ENCODE assay signal across 8 cellular contexts in the genomic region with DNA sequence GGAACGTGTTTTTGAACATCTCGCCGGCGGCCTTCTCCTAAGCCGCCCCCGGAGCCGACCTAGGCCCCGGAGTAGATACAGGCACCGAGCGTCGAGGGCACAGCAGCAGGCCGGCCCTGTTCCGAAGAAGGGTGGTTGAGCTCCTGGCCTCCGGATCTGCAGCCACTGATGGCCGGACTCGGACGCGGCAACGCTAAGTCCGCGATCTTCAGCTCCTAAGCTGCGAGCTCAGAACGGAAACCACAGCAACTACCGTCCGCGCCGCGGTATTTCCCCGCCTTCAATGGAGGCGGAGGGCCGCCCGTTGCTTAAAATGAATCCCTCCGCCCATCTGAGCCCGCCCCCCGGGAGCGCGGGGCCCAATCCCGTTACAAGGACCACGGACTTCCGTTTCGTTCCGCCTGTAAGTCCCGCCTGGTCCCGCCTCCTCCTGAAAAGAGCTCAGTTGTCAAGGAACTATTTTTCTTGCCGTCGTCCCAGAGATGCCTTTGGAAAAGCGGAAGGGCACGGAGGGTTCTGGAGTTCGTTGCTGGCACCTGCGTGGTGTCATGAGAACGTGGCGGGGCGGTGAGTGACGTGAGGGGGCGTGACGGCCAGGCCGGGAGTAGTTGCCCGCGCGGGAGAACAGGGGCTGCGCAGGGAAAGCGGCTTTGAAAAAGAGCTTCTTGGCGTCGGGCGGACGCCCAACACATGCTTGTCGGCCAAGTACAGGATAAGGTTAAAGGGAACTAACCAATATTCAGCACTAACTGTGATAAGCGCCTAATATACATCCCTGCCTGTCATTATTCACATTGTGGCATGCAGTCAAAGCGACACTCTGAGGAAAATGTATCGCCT. TPM values are rescaled to one million over a fixed set of nuclear protein-coding genes. Genes with fewer than 3 reads are reported as not detected.
DNase-seq lines count a peak whose midpoint lies in the region; ATAC-seq and TF ChIP-seq lines count a peak whose summit lies in the region.

A gene (minus strand): TSS at position 285 of the 840 bp plus-strand sequence. CDS start 266 bp downstream, at position 19.

- peaks cover 34% of the 10 kb centered on the region for H3K4me1 Mint-ChIP-seq in activated naive CD8-positive, alpha-beta T cell treated with anti-CD3 and anti-CD28 coated beads, Interleukin-2, amount 10 ng/mL, durations not matched to agents 7 days and 5 days
- peaks cover 28% of the 10 kb centered on the region for H3K4me1 Mint-ChIP-seq in glutamatergic neuron (ENCODE audit: low read depth, unreplicated experiment)

- H3K4me3 Mint-ChIP-seq in activated naive CD8-positive, alpha-beta T cell treated with anti-CD3 and anti-CD28 coated beads, Interleukin-2, amount 10 ng/mL, durations not matched to agents 7 days and 5 days, result peak within 1 kb of the TSS; percentile 98
- H3K4me3 Mint-ChIP-seq in glutamatergic neuron (ENCODE audit: unreplicated experiment), result peak within 1 kb of the TSS; percentile 94

- H3K9ac ChIP-seq in SU-DHL-6 (ENCODE audit: low read length), result peak within 1 kb of the TSS; percentile 94

- H3K36me3 ChIP-seq in SU-DHL-6 (ENCODE audit: low read length) (no peaks in the 10 kb centered on the region), osteoblast (ENCODE audit: insufficient read depth, low read length) (no peaks in the 10 kb centered on the region), thoracic aorta (no peaks in the 10 kb centered on the region)

- H4K20me1 ChIP-seq in SU-DHL-6 (ENCODE audit: low read depth, low read length) (peaks cover 16% of the 10 kb centered on the region; the same call in 1 of the 2 replicates), osteoblast (ENCODE audit: insufficient read depth, low read length) (peaks cover 31% of the 10 kb centered on the region)

- no peaks in the 10 kb centered on the region for H3K9me3 Mint-ChIP-seq in activated naive CD8-positive, alpha-beta T cell treated with anti-CD3 and anti-CD28 coated beads, Interleukin-2, amount 10 ng/mL, durations not matched to agents 7 days and 5 days
- H3K9me3 Mint-ChIP-seq in glutamatergic neuron (ENCODE audit: unreplicated experiment), result peaks cover 2% of the 10 kb centered on the region

- H3K9me3 ChIP-seq in SU-DHL-6 (ENCODE audit: insufficient read depth, low read length) (no peaks in the 10 kb centered on the region), osteoblast (ENCODE audit: low read depth, low read length) (no peaks in the 10 kb centered on the region), thoracic aorta (no peaks in the 10 kb centered on the region)

- ATAC-seq in HG02678 (IDR thresholded peaks at IDR 0.05; ENCODE audit: unreplicated experiment) (peak; percentile 87), thoracic aorta (ENCODE audit: insufficient number of reproducible peaks, low FRiP score, low read depth) (peak; percentile 99)
- ATAC-seq in activated naive CD8-positive, alpha-beta T cell treated with anti-CD3 and anti-CD28 coated beads, Interleukin-2, amount 10 ng/mL, durations not matched to agents 7 days and 5 days (ENCODE audit: low read depth), result peak; percentile 93

- H3K79me2 ChIP-seq in SU-DHL-6 (ENCODE audit: insufficient read depth, low read length), result peaks cover 45% of the 10 kb centered on the region
- H3K79me2 ChIP-seq in osteoblast (ENCODE audit: insufficient read depth, low read length), result peaks cover 45% of the 10 kb centered on the region

- POLR2A ChIA-PET in activated naive CD8-positive, alpha-beta T cell treated with anti-CD3 and anti-CD28 coated beads, Interleukin-2, amount 10 ng/mL, durations not matched to agents 7 days and 5 days (lab: Charles Lee), result interaction anchor here (0.6 to 1.9 kb wide), 16 partner anchors 8 to 499 kb away, joined by 3 to 8 read pairs (median 4); a partner anchor contains a TSS

- peak within 1 kb of the TSS; percentile 90 for H3K27ac Mint-ChIP-seq in activated naive CD8-positive, alpha-beta T cell treated with anti-CD3 and anti-CD28 coated beads, Interleukin-2, amount 10 ng/mL, durations not matched to agents 7 days and 5 days
- peak within 1 kb of the TSS; percentile 72 for H3K27ac Mint-ChIP-seq in glutamatergic neuron (ENCODE audit: unreplicated experiment)

- peaks cover 5% of the 10 kb centered on the region for H3K36me3 Mint-ChIP-seq in activated naive CD8-positive, alpha-beta T cell treated with anti-CD3 and anti-CD28 coated beads, Interleukin-2, amount 10 ng/mL, durations not matched to agents 7 days and 5 days
- H3K36me3 Mint-ChIP-seq in glutamatergic neuron (ENCODE audit: unreplicated experiment), result no peaks in the 10 kb centered on the region

- H3K27me3 ChIP-seq in SU-DHL-6 (ENCODE audit: low read length) (no peaks in the 10 kb centered on the region), osteoblast (ENCODE audit: insufficient read depth, low read length) (no peaks in the 10 kb centered on the region), thoracic aorta (replicated peaks; ENCODE audit: insufficient read depth) (no peaks in the 10 kb centered on the region)

- peak within 1 kb of the TSS; percentile 89 for H3K4me2 ChIP-seq in SU-DHL-6 (ENCODE audit: low read depth, low read length, poor library complexity, severe bottlenecking)
- peak within 1 kb of the TSS; percentile 97 for H3K4me2 ChIP-seq in osteoblast (ENCODE audit: insufficient read depth, low read length)

- DNase-seq in NCI-H128 (lab: John Stamatoyannopoulos, UW; ENCODE audit: unreplicated experiment), result peak; percentile 91
- peak; percentile 95 for DNase-seq in activated naive CD8-positive, alpha-beta T cell treated with anti-CD3 and anti-CD28 coated beads, Interleukin-2, amount 10 ng/mL, durations not matched to agents 7 days and 5 days
- peak; percentile 98 for DNase-seq in glutamatergic neuron
- DNase-seq in osteoblast (ENCODE audit: insufficient read length, low spot score, missing footprints), result peak; percentile 91
- DNase-seq in thoracic aorta (ENCODE audit: low spot score), result peak; percentile 98

- peak within 1 kb of the TSS; percentile 80 for H3K27ac ChIP-seq in SU-DHL-6 (ENCODE audit: low read depth, low read length)
- H3K27ac ChIP-seq in osteoblast (ENCODE audit: low read depth, low read length), result peak within 1 kb of the TSS; percentile 86
- H3K27ac ChIP-seq in thoracic aorta, result peak within 1 kb of the TSS; percentile 78 to 85

- peaks cover 31% of the 10 kb centered on the region for H3K4me1 ChIP-seq in osteoblast (ENCODE audit: insufficient read depth, low read length)
- H3K4me1 ChIP-seq in thoracic aorta (ENCODE audit: control insufficient read depth in 1 of 2, low read depth in 2 of 2), result peaks cover 15 to 42% of the 10 kb centered on the region in 2 donors

- no peaks in the 10 kb centered on the region for H3K27me3 Mint-ChIP-seq in activated naive CD8-positive, alpha-beta T cell treated with anti-CD3 and anti-CD28 coated beads, Interleukin-2, amount 10 ng/mL, durations not matched to agents 7 days and 5 days
- no peaks in the 10 kb centered on the region for H3K27me3 Mint-ChIP-seq in glutamatergic neuron (ENCODE audit: unreplicated experiment)

- peaks cover 18% of the 10 kb centered on the region for H3F3A ChIP-seq in SU-DHL-6 (ENCODE audit: insufficient read depth)

- H2AFZ ChIP-seq in SU-DHL-6 (ENCODE audit: low read depth, low read length, severe bottlenecking), result peak within 1 kb of the TSS; percentile 44
- H2AFZ ChIP-seq in osteoblast (ENCODE audit: low read length), result peak within 1 kb of the TSS; percentile 93

- TF ChIP-seq CTCF in SU-DHL-6 (IDR thresholded peaks at IDR 0.05; ENCODE audit: insufficient read depth, low read length, poor library complexity, severe bottlenecking) (no peak), glutamatergic neuron (IDR thresholded peaks at IDR 0.05; ENCODE audit: partially characterized antibody, unreplicated experiment) (no peak), osteoblast (IDR thresholded peaks at IDR 0.05; ENCODE audit: extremely low read depth, low read depth, low read length) (no peak), thoracic aorta (IDR thresholded peaks at IDR 0.05) (no peak)

- no peaks in the 10 kb centered on the region for H3K9me2 ChIP-seq in SU-DHL-6 (replicated peaks; ENCODE audit: insufficient read depth, low read length)

- peak within 1 kb of the TSS; percentile 87 for H3K4me3 ChIP-seq in SU-DHL-6 (ENCODE audit: insufficient read depth, low read length, poor library complexity, severe bottlenecking)
- H3K4me3 ChIP-seq in osteoblast (ENCODE audit: insufficient read depth, low read length), result peak within 1 kb of the TSS; percentile 95
- peak within 1 kb of the TSS; percentile 97 for H3K4me3 ChIP-seq in thoracic aorta

- TF ChIP-seq POLR2A in GM10847 (IDR thresholded peaks at IDR 0.05; ENCODE audit: extremely low read depth, insufficient read length), result peak; percentile 64

RNA-seq across cellular contexts. Expression of the gene that starts here (rescaled TPM):
- total RNA-seq in activated naive CD8-positive, alpha-beta T cell treated with anti-CD3 and anti-CD28 coated beads, Interleukin-2, amount 10 ng/mL, durations not matched to agents 7 days and 5 days, result 10 to 100 TPM; 38.5 to 40.6 TPM
- 48.6 TPM for total RNA-seq in glutamatergic neuron (ENCODE audit: unreplicated experiment)
- 22.4 and 26.1 TPM in 2 replicates for total RNA-seq in osteoblast
- 10 to 100 TPM; 48.5 to 52.5 TPM for total RNA-seq in thoracic aorta

Comparison
In these comparisons a context has a peak if more than half of its experiments do, and no peak if none do; other contexts are left out.
1. Peak in every context shown above with its lines: DNase-seq, ATAC-seq, H3K4me3 ChIP-seq and H3K27ac ChIP-seq.